8 cellular contexts compared by ENCODE assay signal in genomic region chr20:58236612-58237317, GRCh38. TPM values are rescaled to one million over a fixed set of nuclear protein-coding genes. Genes with fewer than 3 reads are reported as not detected.
DNase-seq lines count a peak whose midpoint lies in the region; ATAC-seq and TF ChIP-seq lines count a peak whose summit lies in the region.

No MANE protein-coding gene starts in this region.

- peak; percentile 90 for ATAC-seq in HG02981 (IDR thresholded peaks at IDR 0.05; ENCODE audit: unreplicated experiment)
- ATAC-seq in activated CD4-positive, CD25-positive, alpha-beta regulatory T cell treated with anti-CD3 and anti-CD28 coated beads, Interleukin-2, amount 50 U/mL, for 24 hours, result peak; percentile 88 to 94

- peak overlapping the region; percentile 48 for H3K4me3 ChIP-seq in kidney epithelial cell (ENCODE audit: low read depth, low read length)

- peaks cover 1% of the 10 kb centered on the region for H3K36me3 ChIP-seq in kidney epithelial cell (ENCODE audit: control insufficient read depth, insufficient read depth, low read length)

- TF ChIP-seq CTCF in kidney epithelial cell (IDR thresholded peaks at IDR 0.05; ENCODE audit: insufficient read depth, low read length, poor library complexity, severe bottlenecking), result peak; percentile 98

- DNase-seq in SIG-M5 treated with dmso at 0.1 percent for 504 hours (lab: John Stamatoyannopoulos, UW; ENCODE audit: unreplicated experiment) (peak; percentile 62), SIG-M5 (lab: John Stamatoyannopoulos, UW) (no peak), NCI-H2196 (lab: John Stamatoyannopoulos, UW; ENCODE audit: unreplicated experiment) (peak; percentile 87), cerebellar cortex (ENCODE audit: low spot score) (peak; percentile 61), kidney epithelial cell (ENCODE audit: low read depth) (no peak)
- peak; percentile 91 for DNase-seq in stimulated activated CD4-positive, alpha-beta T cell treated with anti-CD3 and anti-CD28 coated beads, Interleukin-15, amount 100 ng/mL, for 24 hours

- H3K27me3 ChIP-seq in kidney epithelial cell (ENCODE audit: control insufficient read depth, insufficient read depth, low read length), result no peaks in the 10 kb centered on the region

RNA-seq across cellular contexts. Expression of gene ANKRD60, which starts 8.3 kb away (rescaled TPM):
- not detected in 2 replicates for total RNA-seq in kidney epithelial cell

Comparison
In these comparisons a context has a peak if more than half of its experiments do, and no peak if none do; other contexts are left out.
1. DNase-seq: peak in SIG-M5 treated with dmso at 0.1 percent for 504 hours (single experiment), NCI-H2196 (single experiment), cerebellar cortex (single experiment) and stimulated activated CD4-positive, alpha-beta T cell treated with anti-CD3 and anti-CD28 coated beads, Interleukin-15, amount 100 ng/mL, for 24 hours (single experiment); none in SIG-M5 (single experiment) and kidney epithelial cell (single experiment).